Comparison of ENCODE assay signal across 18 cellular contexts in genomic region chr6:21811484-21811883, GRCh38.
DNase-seq lines count a peak whose midpoint lies in the region; ATAC-seq, FAIRE-seq and TF ChIP-seq lines count a peak whose summit lies in the region.
"Had no signal": no experiment of that assay in that cellular context is flagged by ENCODE, and none has a peak within 500 bp of the region (broad histone marks: within the 10 kb centered on the region; RNA-seq: fewer than 3 reads in every experiment).

No MANE protein-coding gene starts in this region.

- H4K91ac ChIP-seq in IMR-90 (ENCODE audit: insufficient read depth, low read depth, low read length) = no peak overlapping the region

- H3K9me3 Mint-ChIP-seq in WTC11 (no peaks in the 10 kb centered on the region), nephron progenitor cell (no peaks in the 10 kb centered on the region)

- H4K5ac ChIP-seq in IMR-90 (ENCODE audit: low read depth, low read length) = no peak overlapping the region

- H3K27ac ChIP-seq in A549 (peak overlapping the region in 1 of 2 experiments; percentile 42; a peak in 1 of 6 replicates), IMR-90 (ENCODE audit: insufficient read depth, low read length) (no peak overlapping the region), gastrocnemius medialis (no peak overlapping the region)
- H3K27ac ChIP-seq: 22Rv1; BLaER1 treated with 17β-estradiol and CSF1 and Interleukin-3, amounts not matched to agents 10 nM and 100 nM had no signal

- no peak for TF ChIP-seq CTCF in A549 (IDR thresholded peaks at IDR 0.05)
- TF ChIP-seq CTCF in IMR-90 (conservative IDR thresholded peaks at IDR 0.05; ENCODE audit: low read depth, low read length) = no peak
- no peak for TF ChIP-seq CTCF in WTC11 (IDR thresholded peaks at IDR 0.05)
- no peak for TF ChIP-seq CTCF in nephron progenitor cell (IDR thresholded peaks at IDR 0.05)
- no peak for TF ChIP-seq CTCF in gastrocnemius medialis (IDR thresholded peaks at IDR 0.05 in 4 of 5, conservative IDR thresholded peaks at IDR 0.05 in 1 of 5)

- H3K4me2 ChIP-seq in A549 = 0 out of 3 replicates have a peak overlapping the region, but pooled peaks have one; percentile 11
- no peak overlapping the region for H3K4me2 ChIP-seq in IMR-90 (ENCODE audit: low read depth, low read length)

- H4K8ac ChIP-seq in IMR-90 (ENCODE audit: low read depth in 2 of 2, low read length in 2 of 2) = no peak overlapping the region

- dilution Hi-C loops in IMR-90 (cut with HindIII; ENCODE audit: low sequenced_read_pairs, unreplicated experiment) = no loop called here

- no peak overlapping the region for H2AFZ ChIP-seq in IMR-90 (replicated peaks; ENCODE audit: low read length, poor library complexity)

- intact Hi-C loops in IMR-90 (cut with micrococcal nuclease) = no loop called here
- intact Hi-C loops in gastrocnemius medialis (cut with DNase I; ENCODE audit: low total_unique reads) = no loop called here

- H2AK5ac ChIP-seq in IMR-90 (ENCODE audit: low read depth, low read length) = no peak overlapping the region

- peak overlapping the region; percentile 48; the same call in 1 of the 2 replicates for H3K14ac ChIP-seq in IMR-90 (replicated peaks; ENCODE audit: low read depth, low read length)

- H3K9me1 ChIP-seq in IMR-90 (ENCODE audit: insufficient read depth, low read length) = peaks cover 5% of the 10 kb centered on the region

- no peak overlapping the region for H3K23ac ChIP-seq in IMR-90 (ENCODE audit: low read depth, low read length)

- H3K27me3 ChIP-seq in IMR-90 (ENCODE audit: control insufficient read depth, insufficient read depth, low read length) (no peaks in the 10 kb centered on the region), gastrocnemius medialis (no peaks in the 10 kb centered on the region)
- H3K27me3 ChIP-seq: BLaER1 treated with 17β-estradiol and CSF1 and Interleukin-3, amounts not matched to agents 10 nM and 100 nM had no signal

- H2BK15ac ChIP-seq in IMR-90 (ENCODE audit: low read depth, low read length) = no peak overlapping the region

- H2BK5ac ChIP-seq in IMR-90 (ENCODE audit: low read depth, low read length, poor library complexity, severe bottlenecking) = no peak overlapping the region

- no peaks in the 10 kb centered on the region for H3K27me3 Mint-ChIP-seq in WTC11 (ENCODE audit: low read depth)
- peaks cover 3% of the 10 kb centered on the region for H3K27me3 Mint-ChIP-seq in nephron progenitor cell (ENCODE audit: low read depth, poor library complexity)
- H3K27me3 Mint-ChIP-seq: CD4-positive, CD25-positive, alpha-beta regulatory T cell had no signal

- H3K27ac Mint-ChIP-seq in WTC11 (peak overlapping the region; percentile 62; the same call in 1 of the 2 replicates), nephron progenitor cell (peak overlapping the region; percentile 97)
- H3K27ac Mint-ChIP-seq: CD4-positive, CD25-positive, alpha-beta regulatory T cell had no signal

- BruUV-seq in IMR-90 (replicated peaks; lab: Mats Ljungman, UMichigan) = no TSS peak

- H3K36me3 Mint-ChIP-seq in WTC11 (peaks cover 13% of the 10 kb centered on the region), nephron progenitor cell (ENCODE audit: low read depth) (peaks cover 60% of the 10 kb centered on the region)
- H3K36me3 Mint-ChIP-seq: CD4-positive, CD25-positive, alpha-beta regulatory T cell had no signal

- no peak overlapping the region for H3K18ac ChIP-seq in IMR-90 (ENCODE audit: low read depth, low read length)

- no peak overlapping the region for H3K4me3 ChIP-seq in A549
- no peak overlapping the region for H3K4me3 ChIP-seq in IMR-90 (ENCODE audit: insufficient read depth, low read depth, low read length)
- no peak overlapping the region for H3K4me3 ChIP-seq in gastrocnemius medialis
- H3K4me3 ChIP-seq: BLaER1 treated with 17β-estradiol and CSF1 and Interleukin-3, amounts not matched to agents 10 nM and 100 nM had no signal

- no peak overlapping the region for H2AK9ac ChIP-seq in IMR-90 (replicated peaks; ENCODE audit: low read depth, low read length, poor library complexity)

- no peaks in the 10 kb centered on the region for H3K79me1 ChIP-seq in IMR-90 (ENCODE audit: low read depth in 1 of 2, low read length in 2 of 2)

- H3K4me1 Mint-ChIP-seq in WTC11 (peaks cover 37% of the 10 kb centered on the region), nephron progenitor cell (peaks cover 90% of the 10 kb centered on the region)
- H3K4me1 Mint-ChIP-seq: CD4-positive, CD25-positive, alpha-beta regulatory T cell had no signal

- ATAC-seq in A549 (no peak), IMR-90 (ENCODE audit: low read depth) (no peak), WTC11 (no peak), gastrocnemius medialis (no peak), HG03159 (IDR thresholded peaks at IDR 0.05; ENCODE audit: unreplicated experiment) (no peak)
- ATAC-seq: HCT116, HepG2 had no signal

- H3K9ac ChIP-seq in IMR-90 (ENCODE audit: low read depth, low read length) = no peak overlapping the region
- H3K9ac ChIP-seq: BLaER1 treated with 17β-estradiol and CSF1 and Interleukin-3, amounts not matched to agents 10 nM and 100 nM had no signal

- CTCF ChIA-PET in A549 (lab: Yijun Ruan, JAX) (no interaction called here), IMR-90 (lab: Yijun Ruan, JAX) (interaction anchor here (0.6 kb wide), 1 partner anchor 1013 kb away, joined by 3 read pairs; no protein-coding TSS in a partner anchor), WTC11 (lab: Charles Lee) (no interaction called here)

- H2BK120ac ChIP-seq in IMR-90 (ENCODE audit: low read depth, low read length) = no peak overlapping the region

- H3K4me3 Mint-ChIP-seq in WTC11 (no peak overlapping the region), nephron progenitor cell (no peak overlapping the region)
- H3K4me3 Mint-ChIP-seq: CD4-positive, CD25-positive, alpha-beta regulatory T cell had no signal

- POLR2A ChIA-PET in A549 (lab: Yijun Ruan, JAX) = no interaction called here
- POLR2A ChIA-PET in IMR-90 (lab: Charles Lee; ENCODE audit: unreplicated experiment) = interaction anchor here (0.6 kb wide), 1 partner anchor 26 kb away, joined by 3 read pairs; no protein-coding TSS in a partner anchor
- POLR2A ChIA-PET in WTC11 (lab: Charles Lee) = no interaction called here

- no peak overlapping the region for H3K56ac ChIP-seq in IMR-90 (ENCODE audit: extremely low read depth, insufficient read depth, low read length)

- H4K20me1 ChIP-seq in IMR-90 (ENCODE audit: insufficient read depth, low read length) = no peaks in the 10 kb centered on the region
- H4K20me1 ChIP-seq: BLaER1 treated with 17β-estradiol and CSF1 and Interleukin-3, amounts not matched to agents 10 nM and 100 nM had no signal

- H3K36me3 ChIP-seq in IMR-90 (ENCODE audit: control insufficient read depth, insufficient read depth, low read length) = peaks cover 4% of the 10 kb centered on the region
- H3K36me3 ChIP-seq in gastrocnemius medialis = no peaks in the 10 kb centered on the region
- H3K36me3 ChIP-seq: BLaER1 treated with 17β-estradiol and CSF1 and Interleukin-3, amounts not matched to agents 10 nM and 100 nM had no signal

- no peak overlapping the region for H3K4ac ChIP-seq in IMR-90 (ENCODE audit: low read depth, low read length)

- TF ChIP-seq RAD21 in A549 (conservative IDR thresholded peaks at IDR 0.05 in 1 of 2, IDR thresholded peaks at IDR 0.05 in 1 of 2) = no peak
- TF ChIP-seq RAD21 in IMR-90 (IDR thresholded peaks at IDR 0.05; ENCODE audit: low read length) = no peak

- DNase-seq in A549 (ENCODE audit: low read depth in 1 of 2, low spot score in 1 of 2) (no peak), IMR-90 (no peak), WTC11 (ENCODE audit: low spot score) (no peak), nephron progenitor cell (no peak), NOMO-1 (lab: John Stamatoyannopoulos, UW; ENCODE audit: unreplicated experiment in 2 of 2) (no peak), germinal center (ENCODE audit: low spot score) (no peak), gastrocnemius medialis (no peak)
- DNase-seq: ACHN; CD4-positive, CD25-positive, alpha-beta regulatory T cell; DMS53; GF-D8 had no signal

- H3K9me3 ChIP-seq in A549 (no peaks in the 10 kb centered on the region), IMR-90 (ENCODE audit: control insufficient read depth, insufficient read depth, low read length) (no peaks in the 10 kb centered on the region), gastrocnemius medialis (no peaks in the 10 kb centered on the region)

- FAIRE-seq in A549 (lab: Jason Lieb, UNC) = no peak
- FAIRE-seq: GM19239, HepG2, HTR-8/SVneo had no signal

- in situ Hi-C loops in IMR-90 (cut with MboI; ENCODE audit: low sequenced_read_pairs) (no loop called here), gastrocnemius medialis (cut with MboI; ENCODE audit: low sequenced_read_pairs in 4 of 4) (no loop called here)

- WGBS in A549 (ENCODE audit: missing lambda C conversion rate) = 71% methylated on average over 4 of the region's 4 CpGs
- WGBS in IMR-90 (ENCODE audit: extremely low coverage in 2 of 2, insufficient read length in 1 of 2), 2 experiments = 100% methylated on average over 1 of the region's 4 CpGs; no CpG with 5 or more reads in 1 of the 2 experiments

- no peak for TF ChIP-seq EP300 in A549 (IDR thresholded peaks at IDR 0.05)

- H2BK20ac ChIP-seq in IMR-90 (ENCODE audit: low read depth, low read length) = no peak overlapping the region

- H3K4me1 ChIP-seq in A549 = peaks cover 19% of the 10 kb centered on the region
- peaks cover 18% of the 10 kb centered on the region for H3K4me1 ChIP-seq in IMR-90 (ENCODE audit: control insufficient read depth, insufficient read depth, low read length)
- peaks cover 0 to 7% of the 10 kb centered on the region in 2 donors for H3K4me1 ChIP-seq in gastrocnemius medialis

- TF ChIP-seq POLR2A in A549 (IDR thresholded peaks at IDR 0.05; ENCODE audit: low read length) (no peak), IMR-90 (IDR thresholded peaks at IDR 0.05; ENCODE audit: low read depth, low read length) (no peak), gastrocnemius medialis (IDR thresholded peaks at IDR 0.05) (no peak)

TF ChIP-seq in A549, 52 proteins besides CTCF, POLR2A, EP300 and RAD21:
- TF ChIP-seq KDM5A (IDR thresholded peaks at IDR 0.05) (no peak), BHLHE40 (IDR thresholded peaks at IDR 0.05; ENCODE audit: low read depth, low read length) (no peak), CEBPB (IDR thresholded peaks at IDR 0.05) (no peak), RARB (CRISPR knock-in tag; IDR thresholded peaks at IDR 0.05) (no peak)

TF ChIP-seq in IMR-90, 13 proteins besides CTCF, POLR2A, EP300 and RAD21 (continues in another document):
- TF ChIP-seq MAFK (IDR thresholded peaks at IDR 0.05; ENCODE audit: low read depth, low read length) (no peak), RFX5 (IDR thresholded peaks at IDR 0.05; ENCODE audit: low read depth, low read length) (no peak), BHLHE40 (IDR thresholded peaks at IDR 0.05; ENCODE audit: low read depth, low read length) (no peak), CHD1 (IDR thresholded peaks at IDR 0.05; ENCODE audit: low read depth, low read length) (no peak), SMC3 (IDR thresholded peaks at IDR 0.05; ENCODE audit: low read depth, low read length) (no peak)

TF ChIP-seq in WTC11, 78 proteins besides CTCF, POLR2A, EP300 and RAD21 (continues in another document):
- TF ChIP-seq CBFB (CRISPR knock-in tag; IDR thresholded peaks at IDR 0.05; ENCODE audit: low read depth) = no peak
- no peak for TF ChIP-seq SMAD4 (CRISPR knock-in tag; IDR thresholded peaks at IDR 0.05)
- TF ChIP-seq ETV6 (CRISPR knock-in tag; IDR thresholded peaks at IDR 0.05) = no peak
